In the genomic region with DNA sequence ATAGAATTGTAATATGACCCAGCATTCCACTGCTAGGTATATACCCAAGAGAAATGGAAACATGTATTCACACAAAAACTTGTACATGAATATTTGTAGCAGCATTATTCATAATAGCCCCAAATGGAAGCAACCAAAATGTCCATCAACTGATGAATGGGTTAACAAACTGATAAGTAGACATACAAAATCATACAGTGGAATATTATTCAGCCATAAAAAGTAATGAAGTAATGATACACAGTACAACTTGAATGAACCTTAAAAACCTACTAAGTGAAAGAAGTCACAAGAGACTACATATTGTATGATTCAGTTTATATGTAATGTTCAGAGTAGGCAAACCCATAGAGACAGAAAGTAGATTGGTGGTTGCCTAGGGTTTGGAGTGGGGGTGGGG, we compare ENCODE assay signal across 23 cellular contexts. TPM values are rescaled to one million over a fixed set of nuclear protein-coding genes. Genes with fewer than 3 reads are reported as not detected.
DNase-seq lines count a peak whose midpoint lies in the region; ATAC-seq, FAIRE-seq and TF ChIP-seq lines count a peak whose summit lies in the region.
"Had no signal": no experiment of that assay in that cellular context is flagged by ENCODE, and none has a peak within 500 bp of the region (broad histone marks: within the 10 kb centered on the region; RNA-seq: fewer than 3 reads in every experiment).

No MANE protein-coding gene starts in this region.

- no peaks in the 10 kb centered on the region for H3K79me2 ChIP-seq in K562 (ENCODE audit: control insufficient read depth, insufficient read depth, low read length)

- H3K9ac ChIP-seq in K562 (ENCODE audit: insufficient read depth in 1 of 2, low read depth in 2 of 2, low read length in 2 of 2), result no peak overlapping the region
- H3K9ac ChIP-seq: BLaER1 had no signal

- peaks cover 10% of the 10 kb centered on the region; the same call in 2 of the 3 replicates for H3K36me3 ChIP-seq in K562 (ENCODE audit: control insufficient read depth, insufficient read depth, low read length)
- H3K36me3 ChIP-seq: BE2C had no signal

- TF ChIP-seq POLR2A in A549 (IDR thresholded peaks at IDR 0.05; ENCODE audit: low read length), result no peak
- no peak for TF ChIP-seq POLR2A in K562 (conservative IDR thresholded peaks at IDR 0.05)

- intact Hi-C loops in K562 (cut with micrococcal nuclease), result no loop called here

- no peak overlapping the region for H3K4me2 ChIP-seq in A549
- H3K4me2 ChIP-seq in K562 (ENCODE audit: insufficient read depth, low read length), result no peak overlapping the region
- H3K4me2 ChIP-seq: BLaER1 had no signal

- BruUV-seq in K562 (replicated peaks; lab: Mats Ljungman, UMichigan), result no TSS peak

- in situ Hi-C loops in K562 (cut with MboI), result no loop called here

- H3K4me1 Mint-ChIP-seq in activated T-helper 17 cell treated with anti-CD3 and anti-CD28 coated beads, Interleukin-2, amount 50 U/mL, for 72 hours, result peaks cover 5% of the 10 kb centered on the region

- TF ChIP-seq RAD21 in A549 (conservative IDR thresholded peaks at IDR 0.05 in 1 of 2, IDR thresholded peaks at IDR 0.05 in 1 of 2), result no peak
- no peak for TF ChIP-seq RAD21 in K562 (CRISPR knock-in tag; conservative IDR thresholded peaks at IDR 0.05 in 1 of 2, IDR thresholded peaks at IDR 0.05 in 1 of 2)

- no peak overlapping the region for H3K4me3 Mint-ChIP-seq in activated T-helper 17 cell treated with anti-CD3 and anti-CD28 coated beads, Interleukin-2, amount 50 U/mL, for 72 hours
- H3K4me3 Mint-ChIP-seq: CD14-positive monocyte; CD4-positive, alpha-beta memory T cell; CD4-positive, CD25-positive, alpha-beta regulatory T cell; CD8-positive, alpha-beta memory T cell had no signal

- no peak for TF ChIP-seq CTCF in A549 (IDR thresholded peaks at IDR 0.05)
- TF ChIP-seq CTCF in K562 (IDR thresholded peaks at IDR 0.05 in 2 of 3, conservative IDR thresholded peaks at IDR 0.05 in 1 of 3; ENCODE audit: insufficient read depth in 2 of 3, low read depth in 1 of 3, low read length in 3 of 3), result no peak

- no peaks in the 10 kb centered on the region for H3K27me3 ChIP-seq in K562 (ENCODE audit: control insufficient read depth in 2 of 2, insufficient read depth in 2 of 2, low read length in 2 of 2)
- H3K27me3 ChIP-seq: BE2C, BLaER1 had no signal

- CTCF ChIA-PET in A549 (lab: Yijun Ruan, JAX) (no interaction called here), K562 (lab: Yijun Ruan, JAX; ENCODE audit: low intra/inter-chr PET ratio) (no interaction called here)

- POLR2A ChIA-PET in A549 (lab: Yijun Ruan, JAX) (no interaction called here), K562 (lab: Yijun Ruan, JAX) (no interaction called here)

- H3K9me3 ChIP-seq in A549 (no peaks in the 10 kb centered on the region), K562 (replicated peaks; ENCODE audit: control insufficient read depth, insufficient read depth, low read depth, low read length) (no peaks in the 10 kb centered on the region)
- H3K9me3 ChIP-seq: BE2C, BLaER1 had no signal

- TF ChIP-seq EP300 in A549 (IDR thresholded peaks at IDR 0.05), result no peak
- TF ChIP-seq EP300 in K562 (IDR thresholded peaks at IDR 0.05; ENCODE audit: low read length), result no peak

- H3K4me1 ChIP-seq in A549 (peaks cover 12% of the 10 kb centered on the region), K562 (replicated peaks in 1 of 2; ENCODE audit: control insufficient read depth in 2 of 2, insufficient read depth in 2 of 2, low read length in 2 of 2) (peaks cover 0 to 6% of the 10 kb centered on the region in 2 experiments; a peak in 2 of 5 replicates)
- H3K4me1 ChIP-seq: BE2C, BLaER1 had no signal

- no peak overlapping the region for H3K27ac ChIP-seq in A549
- H3K27ac ChIP-seq in K562 (ENCODE audit: extremely low read depth, low read depth, low read length), result no peak overlapping the region
- H3K27ac ChIP-seq: 22Rv1, BLaER1 had no signal

- no peak overlapping the region for H3K27ac Mint-ChIP-seq in activated T-helper 17 cell treated with anti-CD3 and anti-CD28 coated beads, Interleukin-2, amount 50 U/mL, for 72 hours
- H3K27ac Mint-ChIP-seq: CD4-positive, CD25-positive, alpha-beta regulatory T cell had no signal

- no peaks in the 10 kb centered on the region for H3K27me3 Mint-ChIP-seq in activated T-helper 17 cell treated with anti-CD3 and anti-CD28 coated beads, Interleukin-2, amount 50 U/mL, for 72 hours
- H3K27me3 Mint-ChIP-seq: CD4-positive, alpha-beta memory T cell; CD4-positive, CD25-positive, alpha-beta regulatory T cell; CD8-positive, alpha-beta memory T cell had no signal

- H3K4me3 ChIP-seq in A549 (no peak overlapping the region), K562 (no peak overlapping the region)
- H3K4me3 ChIP-seq: BLaER1 had no signal

- H2AFZ ChIP-seq in K562 (ENCODE audit: low read depth, low read length), result no peak overlapping the region

- peaks cover 54% of the 10 kb centered on the region for H3K36me3 Mint-ChIP-seq in activated T-helper 17 cell treated with anti-CD3 and anti-CD28 coated beads, Interleukin-2, amount 50 U/mL, for 72 hours (ENCODE audit: low read depth)

- H3K9me3 Mint-ChIP-seq in activated T-helper 17 cell treated with anti-CD3 and anti-CD28 coated beads, Interleukin-2, amount 50 U/mL, for 72 hours, result no peaks in the 10 kb centered on the region
- H3K9me3 Mint-ChIP-seq: CD4-positive, alpha-beta memory T cell; CD4-positive, CD25-positive, alpha-beta regulatory T cell; CD8-positive, alpha-beta memory T cell had no signal

- no peaks in the 10 kb centered on the region for H3K9me1 ChIP-seq in K562 (ENCODE audit: control insufficient read depth, insufficient read depth, low read length)

- DNase-seq in A549 (ENCODE audit: low read depth in 1 of 2, low spot score in 1 of 2), result no peak
- no peak for DNase-seq in K562 (ENCODE audit: extremely low read depth in 1 of 4, low spot score in 3 of 4)
- no peak for DNase-seq in activated CD4-positive, CD25-positive, alpha-beta regulatory T cell treated with anti-CD3 and anti-CD28 coated beads, Interleukin-2, amount 50 U/mL, for 72 hours
- DNase-seq: ACHN; BE2C; C1 segment of cervical spinal cord; CD4-positive, alpha-beta memory T cell; CD8-positive, alpha-beta memory T cell; COR-L47; DMS 273 treated with DMSO at 0.1 percent for 48 hours; DMS153; DMS53; DMS79; DND-41; EL; GDM1 had no signal

- peak; percentile 39 for FAIRE-seq in A549 (lab: Jason Lieb, UNC)
- no peak for FAIRE-seq in K562 (lab: Jason Lieb, UNC)
- FAIRE-seq: GM19239 had no signal

- ATAC-seq in A549 (no peak), K562 (no peak), HG02623 (IDR thresholded peaks at IDR 0.05; ENCODE audit: unreplicated experiment) (no peak)
- peak; percentile 44 for ATAC-seq in activated T-helper 17 cell treated with anti-CD3 and anti-CD28 coated beads, Interleukin-2, amount 50 U/mL, for 72 hours (replicated peaks)

- H4K20me1 ChIP-seq in K562 (replicated peaks; ENCODE audit: control insufficient read depth, insufficient read depth, low read length), result no peaks in the 10 kb centered on the region
- H4K20me1 ChIP-seq: BLaER1 had no signal

RNA-seq across cellular contexts. Expression of a gene that starts 40.5 kb away (rescaled TPM):
- polyA plus RNA-seq in A549 (2011; rRNA removed) (46.1 and 49.6 TPM in 2 replicates), A549 (2017; fragmentation: RNase III; extraction: RNeasy Plus Mini Kit Qiagen cat#74134 plus additional on column Dnase treatment) (45.1 to 55.4 TPM (median 48.8 TPM) in 3 replicates), K562 (2011; rRNA removed) (14.0 and 26.5 TPM in 2 replicates), K562 (2014; fragmentation: Illumina TruSeq; extraction: Trizol) (38.2 and 38.5 TPM in 2 replicates), K562 (2014; fragmentation: Nextera tagmentation; extraction: Ambion mirVana) (10 to 100 TPM; 56.7 to 95.5 TPM), K562 (2014; rRNA removed) (19.9 TPM in 2 replicates)
- 10.9 and 14.3 TPM in 2 replicates for polyA plus RNA-seq in A549 (2012; cell fraction: cytosol; rRNA removed)
- polyA plus RNA-seq in A549 (2012; cell fraction: nucleus; rRNA removed), result 15.4 and 17.7 TPM in 2 replicates
- 41.5 and 51.0 TPM in 2 replicates for polyA minus RNA-seq in A549 (2011; rRNA and poly(A)+ RNA removed)
- 10 to 100 TPM; 42.4 to 45.2 TPM for total RNA-seq in activated T-helper 17 cell treated with anti-CD3 and anti-CD28 coated beads, Interleukin-2, amount 50 U/mL, for 72 hours
- total RNA-seq in K562 (2011; cell fraction: chromatin; rRNA removed; ENCODE audit: low replicate concordance), result 54.3 and 118 TPM in 2 replicates
- total RNA-seq in K562 (2011; cell fraction: nucleolus; rRNA removed), result 28.7 and 30.8 TPM in 2 replicates
- 58.6 and 90.8 TPM in 2 replicates for total RNA-seq in K562 (2011; cell fraction: nucleoplasm; rRNA removed)
- total RNA-seq in K562 (2014; rRNA removed) (17.6 and 20.7 TPM in 2 replicates), K562 (2014; rRNA removed; fragmentation: Illumina TruSeq; extraction: Trizol) (33.3 and 36.5 TPM in 2 replicates), K562 (2015; rRNA removed; fragmentation: Illumina TruSeq; extraction: Trizol) (31.6 and 31.9 TPM in 2 replicates), K562 (2021) (33.3 and 35.7 TPM in 2 replicates)
- 7.7 and 9.3 TPM in 2 replicates for polyA plus RNA-seq in K562 (2011; cell fraction: cytosol; rRNA removed)
- polyA plus RNA-seq in K562 (2011; cell fraction: nucleus; rRNA removed), result 14.5 and 16.8 TPM in 2 replicates
- 23.5 and 36.6 TPM in 2 replicates for polyA plus RNA-seq in K562 (2012)
- polyA minus RNA-seq in K562 (2011; rRNA and poly(A)+ RNA removed), result 48.8 and 72.3 TPM in 2 replicates
- polyA minus RNA-seq in K562 (2011; cell fraction: cytosol; rRNA and poly(A)+ RNA removed), result 6.5 and 15.8 TPM in 2 replicates
- polyA minus RNA-seq in K562 (2011; cell fraction: nucleus; rRNA and poly(A)+ RNA removed), result 24.0 and 31.7 TPM in 2 replicates

RNA-seq across cellular contexts. Expression of a gene that starts 58.0 kb away (rescaled TPM):
- polyA plus RNA-seq in A549 (2011; rRNA removed) (83.3 and 97.2 TPM in 2 replicates), A549 (2017; fragmentation: RNase III; extraction: RNeasy Plus Mini Kit Qiagen cat#74134 plus additional on column Dnase treatment) (22.4 to 27.7 TPM (median 26.9 TPM) in 3 replicates), K562 (2011; rRNA removed) (11.2 and 20.4 TPM in 2 replicates), K562 (2014; fragmentation: Illumina TruSeq; extraction: Trizol) (16.4 and 16.7 TPM in 2 replicates), K562 (2014; fragmentation: Nextera tagmentation; extraction: Ambion mirVana) (1 to 10 TPM; 4.5 to 4.9 TPM), K562 (2014; rRNA removed) (6.9 and 8.6 TPM in 2 replicates)
- 7.0 TPM in 2 replicates for polyA plus RNA-seq in A549 (2012; cell fraction: cytosol; rRNA removed)
- polyA plus RNA-seq in A549 (2012; cell fraction: nucleus; rRNA removed), result 8.9 and 9.8 TPM in 2 replicates
- 125 and 150 TPM in 2 replicates for polyA minus RNA-seq in A549 (2011; rRNA and poly(A)+ RNA removed)
- 10 to 100 TPM; 25.9 to 34.7 TPM for total RNA-seq in activated T-helper 17 cell treated with anti-CD3 and anti-CD28 coated beads, Interleukin-2, amount 50 U/mL, for 72 hours
- total RNA-seq in K562 (2011; cell fraction: chromatin; rRNA removed; ENCODE audit: low replicate concordance), result 55.4 and 75.5 TPM in 2 replicates
- total RNA-seq in K562 (2011; cell fraction: nucleolus; rRNA removed), result 32.4 and 50.1 TPM in 2 replicates
- 56.6 and 61.7 TPM in 2 replicates for total RNA-seq in K562 (2011; cell fraction: nucleoplasm; rRNA removed)
- total RNA-seq in K562 (2014; rRNA removed) (16.2 and 22.4 TPM in 2 replicates), K562 (2014; rRNA removed; fragmentation: Illumina TruSeq; extraction: Trizol) (21.9 and 26.1 TPM in 2 replicates), K562 (2015; rRNA removed; fragmentation: Illumina TruSeq; extraction: Trizol) (20.8 and 21.7 TPM in 2 replicates), K562 (2021) (21.3 and 24.4 TPM in 2 replicates)
- 3.8 and 5.1 TPM in 2 replicates for polyA plus RNA-seq in K562 (2011; cell fraction: cytosol; rRNA removed)
- polyA plus RNA-seq in K562 (2011; cell fraction: nucleus; rRNA removed), result 8.6 and 9.4 TPM in 2 replicates
- polyA plus RNA-seq in K562 (2012), result 10.9 and 17.2 TPM in 2 replicates
- 55.2 and 66.7 TPM in 2 replicates for polyA minus RNA-seq in K562 (2011; rRNA and poly(A)+ RNA removed)
- 23.1 and 45.0 TPM in 2 replicates for polyA minus RNA-seq in K562 (2011; cell fraction: cytosol; rRNA and poly(A)+ RNA removed)
- 9.0 and 13.3 TPM in 2 replicates for polyA minus RNA-seq in K562 (2011; cell fraction: nucleus; rRNA and poly(A)+ RNA removed)
